ENCODE assay signal across 8 cellular contexts in the genomic region with DNA sequence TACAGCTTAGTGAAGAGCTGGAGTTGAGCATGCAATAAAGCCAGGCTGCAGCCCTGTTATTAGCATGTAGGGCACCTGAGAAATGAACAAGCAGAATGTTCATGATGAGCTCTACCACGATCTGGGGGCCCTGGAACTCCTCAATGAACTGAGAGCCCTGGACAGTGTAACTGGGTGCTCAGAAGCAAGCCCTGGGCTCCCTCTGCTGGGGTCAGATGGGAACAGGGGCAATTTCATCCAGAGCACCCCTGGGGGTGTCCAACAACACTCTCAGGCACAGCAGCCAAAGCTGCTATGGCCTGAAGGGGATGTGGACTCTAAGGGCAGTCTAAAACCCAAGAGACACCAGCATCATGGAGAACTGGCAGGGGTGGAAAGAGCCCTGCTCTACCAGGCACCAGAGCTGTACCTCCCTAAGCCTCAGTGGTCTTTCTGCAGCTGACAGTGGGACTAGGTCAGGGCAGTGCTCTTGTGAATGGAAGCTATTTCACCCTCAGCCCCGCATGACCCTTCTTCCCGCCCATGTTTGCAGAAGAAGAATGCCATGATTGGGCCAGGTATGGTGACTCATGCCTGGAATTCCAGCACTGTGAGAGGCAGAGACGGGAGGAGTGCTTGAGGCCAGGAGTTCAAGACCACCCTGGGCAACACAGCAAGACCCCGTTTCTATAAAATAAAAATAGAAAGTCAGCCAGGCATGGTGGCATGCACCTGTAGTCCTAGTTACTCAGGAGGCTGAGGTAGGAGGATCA. TPM values are rescaled to one million over a fixed set of nuclear protein-coding genes. Genes with fewer than 3 reads are reported as not detected.
DNase-seq lines count a peak whose midpoint lies in the region; ATAC-seq, FAIRE-seq and TF ChIP-seq lines count a peak whose summit lies in the region.

No MANE protein-coding gene starts in this region.

- H3K4me3 ChIP-seq in mucosa of descending colon (no peak overlapping the region), gastroesophageal sphincter (no peak overlapping the region)

- H3K27me3 ChIP-seq in gastroesophageal sphincter, result no peaks in the 10 kb centered on the region

- intact Hi-C loops in mucosa of descending colon (cut with DNase I, micrococcal nuclease), result loop anchor here in 1 of 2 donors (10.0 kb wide), 1 partner anchor 130 kb away; no protein-coding TSS in a partner anchor

- 0 to 27% methylated on average over 1 to 4 of the region's 5 CpGs for WGBS in gastroesophageal sphincter (ENCODE audit: low coverage in 1 of 2), 2 donors

- TF ChIP-seq CTCF in 22Rv1 (IDR thresholded peaks at IDR 0.05) (peak; percentile 37), mucosa of descending colon (IDR thresholded peaks at IDR 0.05) (no peak), gastroesophageal sphincter (IDR thresholded peaks at IDR 0.05) (peak in 2 of 4 experiments; percentile 18 to 46)

- H3K36me3 ChIP-seq in mucosa of descending colon (ENCODE audit: low read depth), result peaks cover 4% of the 10 kb centered on the region
- peaks cover 4 to 100% of the 10 kb centered on the region in 2 donors for H3K36me3 ChIP-seq in gastroesophageal sphincter

- H3K9me3 ChIP-seq in mucosa of descending colon, result no peaks in the 10 kb centered on the region
- H3K9me3 ChIP-seq in gastroesophageal sphincter, result no peaks in the 10 kb centered on the region

- no peak overlapping the region for H3K27ac Mint-ChIP-seq in central memory CD8-positive, alpha-beta T cell (ENCODE audit: low read depth)

- H3K27me3 Mint-ChIP-seq in central memory CD8-positive, alpha-beta T cell, result no peaks in the 10 kb centered on the region

- no peak for FAIRE-seq in RCC 7860 (lab: Jason Lieb, UNC)
- no peak for FAIRE-seq in frontal cortex (lab: Jason Lieb, UNC)

- no peak for TF ChIP-seq EP300 in gastroesophageal sphincter (IDR thresholded peaks at IDR 0.05)

- peak; percentile 42 for ATAC-seq in central memory CD8-positive, alpha-beta T cell (replicated peaks; ENCODE audit: extremely low read depth, poor library complexity, severe bottlenecking)
- ATAC-seq in mucosa of descending colon (peak; percentile 67), HG03521 (IDR thresholded peaks at IDR 0.05; ENCODE audit: unreplicated experiment) (no peak), gastroesophageal sphincter (no peak)

- peak overlapping the region; percentile 4; the same call in 1 of the 2 replicates for H3K27ac ChIP-seq in 22Rv1
- H3K27ac ChIP-seq in gastroesophageal sphincter, result no peak overlapping the region

- H3K4me1 ChIP-seq in mucosa of descending colon (ENCODE audit: low read depth), result no peaks in the 10 kb centered on the region
- H3K4me1 ChIP-seq in gastroesophageal sphincter, result no peaks in the 10 kb centered on the region

- no peaks in the 10 kb centered on the region for H3K9me3 Mint-ChIP-seq in central memory CD8-positive, alpha-beta T cell

- H3K4me1 Mint-ChIP-seq in central memory CD8-positive, alpha-beta T cell, result no peaks in the 10 kb centered on the region

- peaks cover 70% of the 10 kb centered on the region for H3K36me3 Mint-ChIP-seq in central memory CD8-positive, alpha-beta T cell (ENCODE audit: insufficient read depth)

- H3K4me3 Mint-ChIP-seq in central memory CD8-positive, alpha-beta T cell, result no peak overlapping the region

- no peak for TF ChIP-seq POLR2A in gastroesophageal sphincter (IDR thresholded peaks at IDR 0.05)

- DNase-seq in GM03348 (ENCODE audit: low spot score), result peak; percentile 49
- DNase-seq in RCC 7860 (ENCODE audit: low spot score), result peak; percentile 10
- no peak for DNase-seq in central memory CD8-positive, alpha-beta T cell (ENCODE audit: low spot score in 2 of 2)
- peak in 2 of 3 donors; percentile 37 to 39 for DNase-seq in mucosa of descending colon
- no peak for DNase-seq in frontal cortex (ENCODE audit: low spot score in 2 of 2)

RNA-seq across cellular contexts. Expression of gene THOC5, which starts 28.9 kb away (rescaled TPM):
- total RNA-seq in mucosa of descending colon, result 10 to 100 TPM; 26.6 to 70.5 (median 27.3) TPM
- total RNA-seq in frontal cortex, result 33.0 TPM
- 10 to 100 TPM; 46.0 to 91.4 (median 58.2) TPM for total RNA-seq in gastroesophageal sphincter

RNA-seq across cellular contexts. Expression of gene NEFH, which starts 44.6 kb away (rescaled TPM):
- total RNA-seq in mucosa of descending colon (1 to 10 TPM in 1 of 3 donors, under 1 TPM in 2; 0.19 to 2.3 (median 0.23) TPM), frontal cortex (0.41 TPM), gastroesophageal sphincter (1 to 10 TPM in 2 of 4 donors, under 1 TPM in 2; 0.62 to 1.3 (median 1.1) TPM)

RNA-seq across cellular contexts. Expression of gene NIPSNAP1, which starts 56.3 kb away (rescaled TPM):
- total RNA-seq in mucosa of descending colon (10 to 100 TPM; 22.1 to 56.5 (median 42.8) TPM), frontal cortex (84.4 TPM), gastroesophageal sphincter (10 to 100 TPM in 2 of 4 donors, 1 to 10 TPM in 2; 8.3 to 11.7 (median 10.6) TPM)

Comparison
In these comparisons a context has a peak if more than half of its experiments do, and no peak if none do; other contexts are left out.
1. DNase-seq: peak in GM03348 (single experiment), RCC 7860 (single experiment) and mucosa of descending colon (2 of 3); none in central memory CD8-positive, alpha-beta T cell (0 of 2) and frontal cortex (0 of 2).
2. ATAC-seq: peak in central memory CD8-positive, alpha-beta T cell (single experiment) and mucosa of descending colon (single experiment); none in HG03521 (single experiment) and gastroesophageal sphincter (single experiment).